In genomic region chr17:73283841-73284282, GRCh38 we compare ENCODE assay signal across 1 cellular context.
TF ChIP-seq lines count a peak whose summit lies in the region.

No MANE protein-coding gene starts in this region.

TF ChIP-seq in GM23338, 12 proteins besides CTCF, POLR2A, EP300 and RAD21 (continued from another document):
- no peak for TF ChIP-seq REST (IDR thresholded peaks at IDR 0.05; ENCODE audit: unreplicated experiment)
- no peak for TF ChIP-seq STAT1 (IDR thresholded peaks at IDR 0.05; ENCODE audit: unreplicated experiment)
- TF ChIP-seq EZH2 (IDR thresholded peaks at IDR 0.05; ENCODE audit: low read depth, unreplicated experiment), result no peak
- no peak for TF ChIP-seq CREB1 (CRISPR knock-in tag; IDR thresholded peaks at IDR 0.05; ENCODE audit: low read depth)
- no peak for TF ChIP-seq EZH2phosphoT487 (IDR thresholded peaks at IDR 0.05; ENCODE audit: unreplicated experiment)
- TF ChIP-seq POLR2AphosphoS5 (IDR thresholded peaks at IDR 0.05; ENCODE audit: low read depth), result no peak
- no peak for TF ChIP-seq ZNF331 (CRISPR knock-in tag; IDR thresholded peaks at IDR 0.05; ENCODE audit: low read depth)
- TF ChIP-seq JUNB (IDR thresholded peaks at IDR 0.05; ENCODE audit: unreplicated experiment), result no peak
- no peak for TF ChIP-seq ETS1 (IDR thresholded peaks at IDR 0.05)
- TF ChIP-seq NANOG (IDR thresholded peaks at IDR 0.05; ENCODE audit: borderline replicate concordance), result no peak
- no peak for TF ChIP-seq ZNF114 (CRISPR knock-in tag; IDR thresholded peaks at IDR 0.05)
